10 cellular contexts compared by ENCODE assay signal in genomic region chr3:118772036-118773030, GRCh38.
DNase-seq lines count a peak whose midpoint lies in the region; ATAC-seq, FAIRE-seq and TF ChIP-seq lines count a peak whose summit lies in the region.
"Had no signal": no experiment of that assay in that cellular context is flagged by ENCODE, and none has a peak within 500 bp of the region (broad histone marks: within the 10 kb centered on the region; RNA-seq: fewer than 3 reads in every experiment).

No MANE protein-coding gene starts in this region.

- no peaks in the 10 kb centered on the region for H3K4me1 ChIP-seq in kidney (ENCODE audit: control insufficient read depth in 1 of 2, insufficient read depth in 1 of 2, low read depth in 1 of 2, low read length in 2 of 2)

- no peak overlapping the region for H3K9ac ChIP-seq in kidney (ENCODE audit: low read length in 2 of 2)

- H3K4me3 ChIP-seq in kidney (ENCODE audit: low read length in 2 of 2) = no peak overlapping the region
- H3K4me3 ChIP-seq in MG63 = no peak overlapping the region

- no peak for TF ChIP-seq CTCF in kidney (IDR thresholded peaks at IDR 0.05; ENCODE audit: borderline replicate concordance, extremely low read depth, insufficient read depth)

- H3K9me3 ChIP-seq in kidney (ENCODE audit: control insufficient read depth in 1 of 2, low read length in 2 of 2) (no peaks in the 10 kb centered on the region), MG63 (no peaks in the 10 kb centered on the region; the same call in 1 of the 2 replicates)

- ATAC-seq in HG03103 (IDR thresholded peaks at IDR 0.05; ENCODE audit: low read depth, unreplicated experiment) = peak; percentile 98

- intact Hi-C loops in kidney (cut with DNase I) = no loop called here

- H3K36me3 ChIP-seq in kidney (ENCODE audit: control insufficient read depth in 1 of 2, insufficient read depth in 2 of 2, low read length in 2 of 2) (no peaks in the 10 kb centered on the region), MG63 (no peaks in the 10 kb centered on the region)

- no peak overlapping the region for H3K27ac ChIP-seq in kidney (ENCODE audit: low read depth in 2 of 2, low read length in 2 of 2)

- no peak for FAIRE-seq in kidney (lab: Jason Lieb, UNC)
- FAIRE-seq: TTC549 had no signal

- H3K27me3 ChIP-seq in MG63 = no peaks in the 10 kb centered on the region; the same call in 1 of the 2 replicates

- DNase-seq in stimulated activated CD4-positive, alpha-beta T cell treated with anti-CD3 and anti-CD28 coated beads, Interleukin-15, amount 100 ng/mL, for 24 hours = peak; percentile 3
- no peak for DNase-seq in stimulated activated CD4-positive, alpha-beta T cell treated with anti-CD3 and anti-CD28 coated beads, Interleukin-2, amount 100 ng/mL, for 24 hours
- DNase-seq in SKM-1 (lab: John Stamatoyannopoulos, UW; ENCODE audit: unreplicated experiment) (peak; percentile 86), dermis blood vessel endothelial cell (no peak), kidney (no peak), MG63 (no peak), NCI-H524 (lab: John Stamatoyannopoulos, UW) (no peak)
- DNase-seq: CD4-positive, CD25-positive, alpha-beta regulatory T cell had no signal

Comparison
In these comparisons a context has a peak if more than half of its experiments do, and no peak if none do; other contexts are left out.
1. DNase-seq: peak in stimulated activated CD4-positive, alpha-beta T cell treated with anti-CD3 and anti-CD28 coated beads, Interleukin-15, amount 100 ng/mL, for 24 hours (single experiment) and SKM-1 (single experiment); none in stimulated activated CD4-positive, alpha-beta T cell treated with anti-CD3 and anti-CD28 coated beads, Interleukin-2, amount 100 ng/mL, for 24 hours (0 of 2), dermis blood vessel endothelial cell (single experiment), kidney (single experiment), MG63 (single experiment) and NCI-H524 (0 of 2).